ENCODE assay signal across 9 cellular contexts in the genomic region with DNA sequence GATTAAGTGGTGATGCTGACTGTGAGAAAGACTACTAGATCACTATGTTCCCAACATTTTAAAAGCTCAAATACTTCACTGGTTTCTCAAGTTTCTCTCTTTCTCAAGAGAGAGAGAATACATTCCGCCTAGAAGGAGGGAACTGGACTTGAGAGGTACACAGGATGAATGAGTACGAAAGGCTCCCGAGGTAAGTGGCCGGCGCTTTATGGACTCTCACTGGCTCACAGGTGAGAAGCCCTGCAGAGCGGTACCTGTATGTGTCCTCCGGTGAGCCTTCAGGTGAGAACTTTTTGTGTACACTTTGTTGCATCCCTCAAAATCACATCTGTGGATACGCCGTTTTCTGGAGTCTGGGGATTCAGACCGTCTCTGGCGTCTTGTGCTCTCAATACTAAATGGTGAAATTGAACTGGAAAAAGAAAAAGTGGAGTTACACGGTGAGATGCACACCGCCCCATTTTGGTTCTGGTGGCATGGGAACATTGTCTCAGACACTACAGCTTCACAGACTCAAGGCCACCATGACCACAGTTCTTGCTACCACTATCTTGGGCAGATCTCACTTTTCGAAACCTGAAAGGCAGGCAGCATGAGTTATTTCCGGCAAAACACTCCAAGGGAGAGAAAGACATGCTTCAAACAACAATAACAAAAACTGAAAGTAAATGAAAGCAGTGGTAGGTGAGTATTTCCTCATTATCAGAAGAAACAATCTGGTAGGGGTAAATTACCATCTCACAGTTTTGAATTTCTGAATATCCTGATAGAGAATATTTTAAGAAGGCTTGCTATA.
DNase-seq lines count a peak whose midpoint lies in the region; ATAC-seq lines count a peak whose summit lies in the region.
"Had no signal": no experiment of that assay in that cellular context is flagged by ENCODE, and none has a peak within 500 bp of the region (broad histone marks: within the 10 kb centered on the region; RNA-seq: fewer than 3 reads in every experiment).

No MANE protein-coding gene starts in this region.

- DNase-seq in GM19238 (ENCODE audit: insufficient read length, low spot score), result peak; percentile 5
- peak; percentile 31 to 58 for DNase-seq in stimulated activated CD4-positive, alpha-beta T cell treated with anti-CD3 and anti-CD28 coated beads, Interleukin-2, amount 100 ng/mL, for 24 hours
- DNase-seq in GM03348 (ENCODE audit: low spot score), result no peak
- DNase-seq in DMS153 (lab: John Stamatoyannopoulos, UW), result no peak
- no peak for DNase-seq in HK-2 (ENCODE audit: unreplicated experiment)

- H3K36me3 Mint-ChIP-seq in activated T-helper 17 cell treated with anti-CD3 and anti-CD28 coated beads, Interleukin-2, amount 50 U/mL, for 72 hours (ENCODE audit: low read depth), result peaks cover 58% of the 10 kb centered on the region

- H3K27me3 Mint-ChIP-seq in activated T-helper 17 cell treated with anti-CD3 and anti-CD28 coated beads, Interleukin-2, amount 50 U/mL, for 72 hours, result no peaks in the 10 kb centered on the region

- peak overlapping the region; percentile 66 for H3K27ac Mint-ChIP-seq in activated T-helper 17 cell treated with anti-CD3 and anti-CD28 coated beads, Interleukin-2, amount 50 U/mL, for 72 hours

- peak overlapping the region; percentile 58 for H3K4me3 Mint-ChIP-seq in activated T-helper 17 cell treated with anti-CD3 and anti-CD28 coated beads, Interleukin-2, amount 50 U/mL, for 72 hours

- H3K4me1 Mint-ChIP-seq in activated T-helper 17 cell treated with anti-CD3 and anti-CD28 coated beads, Interleukin-2, amount 50 U/mL, for 72 hours, result peaks cover 38% of the 10 kb centered on the region

- H3K9me3 Mint-ChIP-seq in activated T-helper 17 cell treated with anti-CD3 and anti-CD28 coated beads, Interleukin-2, amount 50 U/mL, for 72 hours, result no peaks in the 10 kb centered on the region

- ATAC-seq in HG03342 (IDR thresholded peaks at IDR 0.05; ENCODE audit: unreplicated experiment) (peak; percentile 94), HG02973 (IDR thresholded peaks at IDR 0.05; ENCODE audit: unreplicated experiment) (no peak)
- peak; percentile 85 for ATAC-seq in activated T-helper 17 cell treated with anti-CD3 and anti-CD28 coated beads, Interleukin-2, amount 50 U/mL, for 72 hours (replicated peaks)
- ATAC-seq: HCT116 had no signal

Comparison
In these comparisons a context has a peak if more than half of its experiments do, and no peak if none do; other contexts are left out.
1. DNase-seq: peak in GM19238 (single experiment) and stimulated activated CD4-positive, alpha-beta T cell treated with anti-CD3 and anti-CD28 coated beads, Interleukin-2, amount 100 ng/mL, for 24 hours (2 of 2); none in GM03348 (single experiment), DMS153 (single experiment) and HK-2 (single experiment).